In genomic region chr19:39334444-39334976, GRCh38 we compare ENCODE assay signal across 14 cellular contexts. TPM values are rescaled to one million over a fixed set of nuclear protein-coding genes. Genes with fewer than 3 reads are reported as not detected.
DNase-seq lines count a peak whose midpoint lies in the region; ATAC-seq and TF ChIP-seq lines count a peak whose summit lies in the region.
"Had no signal": no experiment of that assay in that cellular context is flagged by ENCODE, and none has a peak within 500 bp of the region (broad histone marks: within the 10 kb centered on the region; RNA-seq: fewer than 3 reads in every experiment).

No MANE protein-coding gene starts in this region.

- H3K4me1 ChIP-seq in mononuclear cell (ENCODE audit: insufficient read depth, low read length) (peaks cover 84% of the 10 kb centered on the region), testis (no peaks in the 10 kb centered on the region), A673 (ENCODE audit: insufficient read depth, low read length, poor library complexity, severe bottlenecking) (no peaks in the 10 kb centered on the region)

- CTCF ChIA-PET in activated CD8-positive, alpha-beta T cell treated with anti-CD3 and anti-CD28 coated beads for 36 hours (lab: Charles Lee): interaction anchor here (0.9 to 1.3 kb wide), 4 partner anchors 12 to 212 kb away, joined by 3 to 4 read pairs (median 3); no protein-coding TSS in a partner anchor
- CTCF ChIA-PET in A673 (lab: Charles Lee): no interaction called here

- POLR2A ChIA-PET in activated CD8-positive, alpha-beta T cell treated with anti-CD3 and anti-CD28 coated beads for 36 hours (lab: Charles Lee): interaction anchor here (0.6 to 2.4 kb wide), 7 partner anchors 8 to 623 kb away, joined by 3 to 8 read pairs (median 6); partner anchors contain the start of genes MED29, PAF1 and ZFP36
- POLR2A ChIA-PET in A673 (lab: Charles Lee; ENCODE audit: low non-redundant PET): no interaction called here

- TF ChIP-seq POLR2A in testis (IDR thresholded peaks at IDR 0.05): no peak

- peaks cover 61% of the 10 kb centered on the region for H3K4me1 Mint-ChIP-seq in stimulated activated naive CD8-positive, alpha-beta T cell treated with anti-CD3 and anti-CD28 coated beads, Interleukin-15, Interleukin-2, amounts not matched to agents 100 ng/mL and 50 ng/mL, for 24 hours (ENCODE audit: low read depth)
- H3K4me1 Mint-ChIP-seq in activated CD8-positive, alpha-beta T cell treated with anti-CD3 and anti-CD28 coated beads for 36 hours (ENCODE audit: low read depth): peaks cover 48% of the 10 kb centered on the region
- H3K4me1 Mint-ChIP-seq in HFFc6 (ENCODE audit: low read depth): no peaks in the 10 kb centered on the region

- H3K9me3 ChIP-seq in mononuclear cell (ENCODE audit: low read depth, low read length) (no peaks in the 10 kb centered on the region), testis (no peaks in the 10 kb centered on the region), A673 (ENCODE audit: low read depth, low read length, poor library complexity, severe bottlenecking) (no peaks in the 10 kb centered on the region)

- no peak for ATAC-seq in stimulated activated naive CD8-positive, alpha-beta T cell treated with anti-CD3 and anti-CD28 coated beads, Interleukin-15, Interleukin-2, amounts not matched to agents 100 U/mL and 50 U/mL, for 24 hours
- no peak for ATAC-seq in activated CD8-positive, alpha-beta T cell treated with anti-CD3 and anti-CD28 coated beads for 36 hours
- ATAC-seq: HCT116 had no signal

- DNase-seq in stimulated activated naive CD8-positive, alpha-beta T cell treated with anti-CD3 and anti-CD28 coated beads, Interleukin-15, Interleukin-2, amounts not matched to agents 100 U/mL and 50 U/mL, for 24 hours: no peak
- no peak for DNase-seq in activated CD8-positive, alpha-beta T cell treated with anti-CD3 and anti-CD28 coated beads for 36 hours
- DNase-seq in SHP77 treated with DMSO at 0.1 percent for 48 hours (lab: John Stamatoyannopoulos, UW): no peak
- DNase-seq in testis: no peak
- DNase-seq in A673 (ENCODE audit: low spot score): no peak
- no peak for DNase-seq in HFFc6
- DNase-seq: brain microvascular endothelial cell, NCI-H510A treated with DMSO at 0.1 percent for 48 hours, nucleus accumbens had no signal

- 89 to 92% methylated on average over 5 of the region's 5 CpGs for WGBS in testis, 2 donors

- peak overlapping the region; percentile 97 for H3K4me3 ChIP-seq in mononuclear cell (ENCODE audit: low read length)
- H3K4me3 ChIP-seq in testis: no peak overlapping the region
- H3K4me3 ChIP-seq in A673 (ENCODE audit: low read depth, low read length, poor library complexity, severe bottlenecking): no peak overlapping the region

- peaks cover 21% of the 10 kb centered on the region for H3K36me3 Mint-ChIP-seq in stimulated activated naive CD8-positive, alpha-beta T cell treated with anti-CD3 and anti-CD28 coated beads, Interleukin-15, Interleukin-2, amounts not matched to agents 100 ng/mL and 50 ng/mL, for 24 hours (ENCODE audit: low read depth)
- peaks cover 31% of the 10 kb centered on the region for H3K36me3 Mint-ChIP-seq in activated CD8-positive, alpha-beta T cell treated with anti-CD3 and anti-CD28 coated beads for 36 hours (ENCODE audit: low read depth)
- H3K36me3 Mint-ChIP-seq in HFFc6 (ENCODE audit: low read depth): no peaks in the 10 kb centered on the region

- BruUV-seq in A673 (replicated peaks; lab: Mats Ljungman, UMichigan): no TSS peak

- H3K27ac ChIP-seq in testis (no peak overlapping the region), A673 (ENCODE audit: low read depth, low read length, poor library complexity, severe bottlenecking) (no peak overlapping the region)
- H3K27ac ChIP-seq: brain microvascular endothelial cell, RWPE1 had no signal

- H3K4me3 Mint-ChIP-seq in stimulated activated naive CD8-positive, alpha-beta T cell treated with anti-CD3 and anti-CD28 coated beads, Interleukin-15, Interleukin-2, amounts not matched to agents 100 ng/mL and 50 ng/mL, for 24 hours: peak overlapping the region; percentile 96
- H3K4me3 Mint-ChIP-seq in activated CD8-positive, alpha-beta T cell treated with anti-CD3 and anti-CD28 coated beads for 36 hours: peak overlapping the region; percentile 97
- H3K4me3 Mint-ChIP-seq in HFFc6: no peak overlapping the region

- no peaks in the 10 kb centered on the region for H3K36me3 ChIP-seq in testis (ENCODE audit: low read depth, missing control alignments)
- no peaks in the 10 kb centered on the region for H3K36me3 ChIP-seq in A673 (ENCODE audit: insufficient read depth, low read length, poor library complexity, severe bottlenecking)
- H3K36me3 ChIP-seq: brain microvascular endothelial cell had no signal

- intact Hi-C loops in activated CD8-positive, alpha-beta T cell treated with anti-CD3 and anti-CD28 coated beads for 36 hours (cut with micrococcal nuclease): loop anchor here (10.0 kb wide), 1 partner anchor 210 kb away; the partner anchor contains the start of gene PAK4
- intact Hi-C loops in testis (cut with DNase I; ENCODE audit: low total_unique reads): no loop called here
- intact Hi-C loops in A673 (cut with micrococcal nuclease; ENCODE audit: unreplicated experiment): no loop called here

- H3K27me3 Mint-ChIP-seq in stimulated activated naive CD8-positive, alpha-beta T cell treated with anti-CD3 and anti-CD28 coated beads, Interleukin-15, Interleukin-2, amounts not matched to agents 100 ng/mL and 50 ng/mL, for 24 hours: no peaks in the 10 kb centered on the region
- no peaks in the 10 kb centered on the region for H3K27me3 Mint-ChIP-seq in activated CD8-positive, alpha-beta T cell treated with anti-CD3 and anti-CD28 coated beads for 36 hours
- H3K27me3 Mint-ChIP-seq in HFFc6 (ENCODE audit: insufficient read depth): peaks cover 11% of the 10 kb centered on the region

- H3K27me3 ChIP-seq in mononuclear cell (ENCODE audit: insufficient read depth, low read length): no peaks in the 10 kb centered on the region
- no peaks in the 10 kb centered on the region for H3K27me3 ChIP-seq in testis
- no peaks in the 10 kb centered on the region for H3K27me3 ChIP-seq in A673 (replicated peaks; ENCODE audit: insufficient read depth, low read depth, low read length, poor library complexity)
- H3K27me3 ChIP-seq: brain microvascular endothelial cell had no signal

- no peaks in the 10 kb centered on the region for H3K9me3 Mint-ChIP-seq in stimulated activated naive CD8-positive, alpha-beta T cell treated with anti-CD3 and anti-CD28 coated beads, Interleukin-15, Interleukin-2, amounts not matched to agents 100 ng/mL and 50 ng/mL, for 24 hours
- H3K9me3 Mint-ChIP-seq in activated CD8-positive, alpha-beta T cell treated with anti-CD3 and anti-CD28 coated beads for 36 hours: peaks cover 1% of the 10 kb centered on the region
- H3K9me3 Mint-ChIP-seq in HFFc6: no peaks in the 10 kb centered on the region

- H3K27ac Mint-ChIP-seq in stimulated activated naive CD8-positive, alpha-beta T cell treated with anti-CD3 and anti-CD28 coated beads, Interleukin-15, Interleukin-2, amounts not matched to agents 100 ng/mL and 50 ng/mL, for 24 hours: peak overlapping the region; percentile 94
- H3K27ac Mint-ChIP-seq in activated CD8-positive, alpha-beta T cell treated with anti-CD3 and anti-CD28 coated beads for 36 hours: peak overlapping the region; percentile 99
- H3K27ac Mint-ChIP-seq in HFFc6: no peak overlapping the region

- TF ChIP-seq CTCF in activated CD8-positive, alpha-beta T cell treated with anti-CD3 and anti-CD28 coated beads for 36 hours (IDR thresholded peaks at IDR 0.05): no peak
- TF ChIP-seq CTCF in testis (IDR thresholded peaks at IDR 0.05): no peak
- TF ChIP-seq CTCF in A673 (conservative IDR thresholded peaks at IDR 0.05; ENCODE audit: low read depth, low read length): no peak
- TF ChIP-seq CTCF in HFFc6 (IDR thresholded peaks at IDR 0.05): no peak

RNA-seq across cellular contexts. Expression of gene GMFG, which starts 1.3 kb away (rescaled TPM):
- 100 to 1,000 TPM; 280 to 297 TPM for total RNA-seq in activated CD8-positive, alpha-beta T cell treated with anti-CD3 and anti-CD28 coated beads for 36 hours
- 211 TPM for total RNA-seq in mononuclear cell
- 1 to 10 TPM; 2.4 to 3.7 TPM for total RNA-seq in testis
- polyA plus RNA-seq in testis (ENCODE audit: insufficient read depth, low read depth, low replicate concordance): 19.5 TPM
- 0.55 TPM in 1 of 2 replicates, not detected in the other for total RNA-seq in A673 (2021)
- total RNA-seq in HFFc6 (2021; fragmentation: NEBNext Ultra II Directional; extraction: Animal tissue kit (Norgen Biotek cat#: 25700)): 1 to 10 TPM in 1 of 6 experiments, under 1 TPM in 5; 0.37 to 1.1 (median 0.77) TPM

RNA-seq across cellular contexts. Expression of gene SAMD4B, which starts 7.7 kb away (rescaled TPM):
- 10 to 100 TPM; 35.5 to 37.1 TPM for total RNA-seq in activated CD8-positive, alpha-beta T cell treated with anti-CD3 and anti-CD28 coated beads for 36 hours
- total RNA-seq in mononuclear cell (30.0 TPM), testis (100 to 1,000 TPM; 228 to 276 TPM), A673 (2021) (157 and 168 TPM in 2 replicates)
- polyA plus RNA-seq in testis (ENCODE audit: insufficient read depth, low read depth, low replicate concordance): 159 TPM
- 100 to 1,000 TPM; 107 to 133 (median 124) TPM for total RNA-seq in HFFc6 (2021; fragmentation: NEBNext Ultra II Directional; extraction: Animal tissue kit (Norgen Biotek cat#: 25700))

RNA-seq across cellular contexts. Expression of gene LRFN1, which starts 13.8 kb away (rescaled TPM):
- total RNA-seq in activated CD8-positive, alpha-beta T cell treated with anti-CD3 and anti-CD28 coated beads for 36 hours: 1 to 10 TPM; 6.1 to 6.5 TPM
- total RNA-seq in mononuclear cell: 1.8 TPM
- total RNA-seq in testis: 1 to 10 TPM; 3.5 to 4.0 TPM
- 1.4 TPM for polyA plus RNA-seq in testis (ENCODE audit: insufficient read depth, low read depth, low replicate concordance)
- total RNA-seq in A673 (2021): 3.7 and 5.0 TPM in 2 replicates
- under 1 TPM in 2 of 6 experiments, not detected in 4; 0.07 to 0.14 TPM for total RNA-seq in HFFc6 (2021; fragmentation: NEBNext Ultra II Directional; extraction: Animal tissue kit (Norgen Biotek cat#: 25700))

RNA-seq across cellular contexts. Expression of gene IFNL1, which starts 38.3 kb away (rescaled TPM):
- not detected for total RNA-seq in activated CD8-positive, alpha-beta T cell treated with anti-CD3 and anti-CD28 coated beads for 36 hours
- total RNA-seq in mononuclear cell: not detected
- total RNA-seq in testis: not detected
- polyA plus RNA-seq in testis (ENCODE audit: insufficient read depth, low read depth, low replicate concordance): not detected
- total RNA-seq in A673 (2021): not detected in 2 replicates
- total RNA-seq in HFFc6 (2021; fragmentation: NEBNext Ultra II Directional; extraction: Animal tissue kit (Norgen Biotek cat#: 25700)): not detected
- total RNA-seq: liver had no signal
- polyA plus RNA-seq: liver had no signal

RNA-seq across cellular contexts. Expression of gene PAF1, which starts 56.4 kb away (rescaled TPM):
- total RNA-seq in activated CD8-positive, alpha-beta T cell treated with anti-CD3 and anti-CD28 coated beads for 36 hours: 10 to 100 TPM; 35.5 to 36.5 TPM
- total RNA-seq in mononuclear cell: 26.1 TPM
- total RNA-seq in testis: 10 to 100 TPM; 70.7 to 74.6 TPM
- polyA plus RNA-seq in testis (ENCODE audit: insufficient read depth, low read depth, low replicate concordance): 154 TPM
- total RNA-seq in A673 (2021): 70.2 and 73.3 TPM in 2 replicates
- total RNA-seq in HFFc6 (2021; fragmentation: NEBNext Ultra II Directional; extraction: Animal tissue kit (Norgen Biotek cat#: 25700)): 10 to 100 TPM; 46.8 to 70.0 (median 60.6) TPM

Comparison
In these comparisons a context has a peak if more than half of its experiments do, and no peak if none do; other contexts are left out.
1. RNA of gene GMFG, which starts 1.3 kb away (total RNA-seq): 280 to 297 TPM in activated CD8-positive, alpha-beta T cell treated with anti-CD3 and anti-CD28 coated beads for 36 hours and 211 TPM in mononuclear cell (single experiment); 2.4 to 3.7 TPM in testis, 0.37 to 1.1 TPM in HFFc6 and 0.55 TPM in A673; every median in the first group is over 10 times any median in the second.